In genomic region chr17:49230636-49231562, GRCh38 we compare ENCODE assay signal across 8 cellular contexts. TPM values are rescaled to one million over a fixed set of nuclear protein-coding genes. Genes with fewer than 3 reads are reported as not detected.
DNase-seq lines count a peak whose midpoint lies in the region; ATAC-seq and TF ChIP-seq lines count a peak whose summit lies in the region.

PHOSPHO1 (minus strand) TSS chr17:49230787; CDS start chr17:49226691, 4,096 bp downstream.

- TF ChIP-seq CTCF in osteoblast (IDR thresholded peaks at IDR 0.05; ENCODE audit: extremely low read depth, low read depth, low read length) (no peak), testis (IDR thresholded peaks at IDR 0.05) (no peak)

- H4K20me1 ChIP-seq in osteoblast (ENCODE audit: insufficient read depth, low read length), result no peaks in the 10 kb centered on the region

- intact Hi-C loops in activated naive CD4-positive, alpha-beta T cell treated with anti-CD3 and anti-CD28 coated beads for 36 hours (cut with micrococcal nuclease), result loop anchor here (1.0 to 2.0 kb wide), 2 partner anchors 39 to 60 kb away; no protein-coding TSS in a partner anchor
- intact Hi-C loops in testis (cut with DNase I; ENCODE audit: low total_unique reads), result no loop called here

- H3K4me3 ChIP-seq in osteoblast (ENCODE audit: insufficient read depth, low read length) (peak within 1 kb of the TSS; percentile 86), testis (peak within 1 kb of the TSS; percentile 51 to 63)

- peak; percentile 84 for ATAC-seq in GM21825 (IDR thresholded peaks at IDR 0.05; ENCODE audit: unreplicated experiment)

- H3K27ac ChIP-seq in osteoblast (ENCODE audit: low read depth, low read length) (peak within 1 kb of the TSS; percentile 28), testis (no peak within 1 kb of the TSS)

- H3K27ac Mint-ChIP-seq in activated naive CD4-positive, alpha-beta T cell treated with anti-CD3 and anti-CD28 coated beads for 36 hours, result no peak within 1 kb of the TSS

- H2AFZ ChIP-seq in osteoblast (ENCODE audit: low read length), result peak within 1 kb of the TSS; percentile 98

- H3K4me1 Mint-ChIP-seq in activated naive CD4-positive, alpha-beta T cell treated with anti-CD3 and anti-CD28 coated beads for 36 hours (ENCODE audit: low read depth), result peaks cover 8% of the 10 kb centered on the region

- WGBS in testis, 2 donors, result 3 to 4% methylated on average over 23 to 46 of the region's 58 CpGs

- DNase-seq in DMS79 (lab: John Stamatoyannopoulos, UW) (peak; percentile 51), Kasumi-1 (lab: John Stamatoyannopoulos, UW) (peak; percentile 67 to 85), SK-MEL-5 (ENCODE audit: low read depth, low spot score) (peak; percentile 80), glomerular visceral epithelial cell (ENCODE audit: extremely low spot score) (peak; percentile 84), osteoblast (ENCODE audit: insufficient read length, low spot score, missing footprints) (peak; percentile 100), testis (peak; percentile 92)
- peak; percentile 82 for DNase-seq in activated naive CD4-positive, alpha-beta T cell treated with anti-CD3 and anti-CD28 coated beads for 36 hours

- H3K4me2 ChIP-seq in osteoblast (ENCODE audit: insufficient read depth, low read length), result peak within 1 kb of the TSS; percentile 92

- CTCF ChIA-PET in activated naive CD4-positive, alpha-beta T cell treated with anti-CD3 and anti-CD28 coated beads for 36 hours (lab: Charles Lee), result interaction anchor here (0.6 to 6.2 kb wide), 5 partner anchors 50 to 333 kb away, joined by 3 to 117 read pairs (median 3); no protein-coding TSS in a partner anchor

- peaks cover 16% of the 10 kb centered on the region for H3K27me3 Mint-ChIP-seq in activated naive CD4-positive, alpha-beta T cell treated with anti-CD3 and anti-CD28 coated beads for 36 hours (ENCODE audit: low read depth)

- H3K36me3 Mint-ChIP-seq in activated naive CD4-positive, alpha-beta T cell treated with anti-CD3 and anti-CD28 coated beads for 36 hours (ENCODE audit: low read depth), result no peaks in the 10 kb centered on the region

- H3K36me3 ChIP-seq in osteoblast (ENCODE audit: insufficient read depth, low read length), result no peaks in the 10 kb centered on the region
- no peaks in the 10 kb centered on the region for H3K36me3 ChIP-seq in testis (ENCODE audit: low read depth, missing control alignments)

- in situ Hi-C loops in SK-MEL-5 (cut with HindIII; ENCODE audit: low pct_unique_long_range_greater_than_20kb, low sequenced_read_pairs), result no loop called here

- H3K4me1 ChIP-seq in osteoblast (ENCODE audit: insufficient read depth, low read length) (peaks cover 7% of the 10 kb centered on the region), testis (peaks cover 6% of the 10 kb centered on the region)

- H3K27me3 ChIP-seq in osteoblast (ENCODE audit: insufficient read depth, low read length) (peaks cover 21% of the 10 kb centered on the region), testis (no peaks in the 10 kb centered on the region)

- no peaks in the 10 kb centered on the region for H3K9me3 Mint-ChIP-seq in activated naive CD4-positive, alpha-beta T cell treated with anti-CD3 and anti-CD28 coated beads for 36 hours

- peak within 1 kb of the TSS; percentile 75 for H3K4me3 Mint-ChIP-seq in activated naive CD4-positive, alpha-beta T cell treated with anti-CD3 and anti-CD28 coated beads for 36 hours

- H3K9me3 ChIP-seq in osteoblast (ENCODE audit: low read depth, low read length) (no peaks in the 10 kb centered on the region), testis (no peaks in the 10 kb centered on the region)

- no peak for TF ChIP-seq POLR2A in testis (IDR thresholded peaks at IDR 0.05)

- H3K79me2 ChIP-seq in osteoblast (ENCODE audit: insufficient read depth, low read length), result no peaks in the 10 kb centered on the region

RNA-seq across cellular contexts. Expression of gene PHOSPHO1, which starts in this region (rescaled TPM):
- total RNA-seq in SK-MEL-5 (2014; rRNA removed; shearing (Covaris generic)), result 0.40 and 0.50 TPM in 2 replicates
- 0.41 and 1.6 TPM in 2 replicates for polyA plus RNA-seq in SK-MEL-5 (2015; cell fraction: cytosol; rRNA removed)
- polyA plus RNA-seq in SK-MEL-5 (2015; cell fraction: nucleus; rRNA removed), result 1.2 and 1.9 TPM in 2 replicates
- total RNA-seq in activated naive CD4-positive, alpha-beta T cell treated with anti-CD3 and anti-CD28 coated beads for 36 hours, result not detected
- total RNA-seq in osteoblast (0.29 and 0.36 TPM in 2 replicates), testis (100 to 1,000 TPM in 1 of 2 donors, 10 to 100 TPM in 1; 35.4 to 138 TPM)
- polyA plus RNA-seq in testis (ENCODE audit: insufficient read depth, low read depth, low replicate concordance), result 99.5 TPM

Comparison
In these comparisons a context has a peak if more than half of its experiments do, and no peak if none do; other contexts are left out.
1. RNA of gene PHOSPHO1 (total RNA-seq): 35.4 to 138 TPM in testis; 0.40 to 0.50 TPM in SK-MEL-5, 0.29 to 0.36 TPM in osteoblast and not detected in activated naive CD4-positive, alpha-beta T cell treated with anti-CD3 and anti-CD28 coated beads for 36 hours; every median in the first group is over 10 times any median in the second.
2. Peak in DNase-seq in activated naive CD4-positive, alpha-beta T cell treated with anti-CD3 and anti-CD28 coated beads for 36 hours; RNA of the gene not detected or under 1 TPM.
3. Peak in DNase-seq, H3K4me3 ChIP-seq, H3K27ac ChIP-seq and H3K4me2 ChIP-seq in osteoblast; RNA of the gene not detected or under 1 TPM.
4. Peak in every context shown above with its lines, with median percentiles within 50 percentile points of each other: DNase-seq.